10 cellular contexts compared by ENCODE assay signal in the genomic region with DNA sequence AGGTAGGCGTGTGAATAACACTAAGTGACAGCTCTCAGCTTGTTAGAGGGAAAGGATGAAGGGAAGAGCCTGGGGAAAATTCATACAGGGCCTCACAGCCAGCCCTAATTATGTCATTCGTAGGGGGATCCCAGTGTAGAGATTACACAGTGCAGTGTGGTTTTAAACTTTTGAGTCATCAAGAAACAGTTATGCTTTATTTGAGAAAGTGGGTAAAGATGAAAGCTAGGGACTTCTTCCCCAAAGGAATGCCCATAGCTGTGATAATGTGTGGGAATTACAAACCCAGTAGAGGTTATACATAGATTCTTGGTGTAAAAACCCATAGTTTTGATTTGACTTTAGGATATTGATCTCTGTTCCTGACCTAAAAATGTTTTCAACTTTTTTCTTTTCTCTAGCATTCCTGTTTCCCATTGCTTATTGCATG. TPM values are rescaled to one million over a fixed set of nuclear protein-coding genes. Genes with fewer than 3 reads are reported as not detected.
DNase-seq lines count a peak whose midpoint lies in the region; ATAC-seq and TF ChIP-seq lines count a peak whose summit lies in the region.
"Had no signal": no experiment of that assay in that cellular context is flagged by ENCODE, and none has a peak within 500 bp of the region (broad histone marks: within the 10 kb centered on the region; RNA-seq: fewer than 3 reads in every experiment).

No MANE protein-coding gene starts in this region.

- peak; percentile 39 for DNase-seq in stimulated activated CD4-positive, alpha-beta T cell treated with anti-CD3 and anti-CD28 coated beads, Interleukin-1b, Interleukin-23, amount 100 ng/mL, for 48 hours
- no peak for DNase-seq in stimulated activated CD4-positive, alpha-beta T cell treated with anti-CD3 and anti-CD28 coated beads, Interleukin-2, amount 100 ng/mL, for 48 hours
- peak; percentile 48 for DNase-seq in adipocyte (ENCODE audit: low read depth)
- DNase-seq in type B pancreatic cell (ENCODE audit: extremely low spot score, unreplicated experiment): no peak
- no peak for DNase-seq in endodermal cell
- no peak for DNase-seq in NCI-H526 (lab: John Stamatoyannopoulos, UW)
- DNase-seq: DMS153 had no signal

- H3K4me1 ChIP-seq in adipocyte (ENCODE audit: control insufficient read depth, insufficient read depth, low read length) (peaks cover 12% of the 10 kb centered on the region), endodermal cell (ENCODE audit: control insufficient read depth, insufficient read depth, low read length) (no peaks in the 10 kb centered on the region)

- no peaks in the 10 kb centered on the region for H3K27me3 ChIP-seq in adipocyte (replicated peaks; ENCODE audit: control insufficient read depth, insufficient read depth, low read length)
- no peaks in the 10 kb centered on the region for H3K27me3 ChIP-seq in endodermal cell (ENCODE audit: control insufficient read depth, insufficient read depth, low read length, poor library complexity, severe bottlenecking)

- ATAC-seq in HG03565 (IDR thresholded peaks at IDR 0.05; ENCODE audit: unreplicated experiment): peak; percentile 27
- no peak for ATAC-seq in GM21526 (IDR thresholded peaks at IDR 0.05; ENCODE audit: low FRiP score, unreplicated experiment)

- H3K9me3 ChIP-seq in adipocyte (ENCODE audit: control insufficient read depth, low read length): no peaks in the 10 kb centered on the region
- H3K9me3 ChIP-seq in endodermal cell (ENCODE audit: control insufficient read depth, low read length): no peaks in the 10 kb centered on the region

- H3K4me3 Mint-ChIP-seq in type B pancreatic cell: peak overlapping the region; percentile 65
- no peak overlapping the region for H3K4me3 Mint-ChIP-seq in endodermal cell
- H3K4me3 Mint-ChIP-seq: memory B cell had no signal

- H3K9ac ChIP-seq in adipocyte (ENCODE audit: low read length) (no peak overlapping the region), endodermal cell (ENCODE audit: extremely low read depth, low read length, poor library complexity, severe bottlenecking) (no peak overlapping the region)

- no peak overlapping the region for H3K4me3 ChIP-seq in adipocyte (ENCODE audit: low read length)
- no peak overlapping the region for H3K4me3 ChIP-seq in endodermal cell (ENCODE audit: low read length)

- no peak overlapping the region for H3K27ac ChIP-seq in endodermal cell (ENCODE audit: low read depth, low read length)

- H3K27ac Mint-ChIP-seq in type B pancreatic cell (no peak overlapping the region), endodermal cell (no peak overlapping the region)

- WGBS in endodermal cell (ENCODE audit: insufficient coverage in 1 of 2, insufficient read length in 1 of 2), 2 experiments: 90 to 95% methylated on average over 2 of the region's 2 CpGs

- H3K36me3 Mint-ChIP-seq in type B pancreatic cell (peaks cover 12% of the 10 kb centered on the region), endodermal cell (ENCODE audit: low read depth) (peaks cover 31% of the 10 kb centered on the region)

- H3K9me3 Mint-ChIP-seq in type B pancreatic cell: no peaks in the 10 kb centered on the region
- H3K9me3 Mint-ChIP-seq in endodermal cell: no peaks in the 10 kb centered on the region
- H3K9me3 Mint-ChIP-seq: memory B cell had no signal

- H3K27me3 Mint-ChIP-seq in type B pancreatic cell (no peaks in the 10 kb centered on the region), endodermal cell (ENCODE audit: insufficient read depth) (no peaks in the 10 kb centered on the region)
- H3K27me3 Mint-ChIP-seq: memory B cell had no signal

- no peaks in the 10 kb centered on the region for H3K36me3 ChIP-seq in adipocyte (ENCODE audit: control insufficient read depth, insufficient read depth, low read length, severe bottlenecking)
- peaks cover 22% of the 10 kb centered on the region for H3K36me3 ChIP-seq in endodermal cell (ENCODE audit: control insufficient read depth, insufficient read depth, low read length)

- TF ChIP-seq CTCF in type B pancreatic cell (conservative IDR thresholded peaks at IDR 0.05): no peak
- no peak for TF ChIP-seq CTCF in endodermal cell (conservative IDR thresholded peaks at IDR 0.05)

- H3K4me1 Mint-ChIP-seq in type B pancreatic cell (ENCODE audit: unreplicated experiment) (peaks cover 18% of the 10 kb centered on the region), endodermal cell (peaks cover 13% of the 10 kb centered on the region)

RNA-seq across cellular contexts. Expression of gene TTF2, which starts 1.9 kb away (rescaled TPM):
- 28.3 and 47.5 TPM in 2 replicates for total RNA-seq in type B pancreatic cell (ENCODE audit: low replicate concordance)
- total RNA-seq in endodermal cell: 10 to 100 TPM; 70.9 to 71.9 TPM
- polyA plus RNA-seq in endodermal cell (2013, experiment 1 of 2): 26.0 TPM
- 25.5 TPM for polyA plus RNA-seq in endodermal cell (2013, experiment 2 of 2)

RNA-seq across cellular contexts. Expression of gene TRIM45, which starts 59.5 kb away (rescaled TPM):
- total RNA-seq in type B pancreatic cell (ENCODE audit: low replicate concordance): 19.8 and 23.3 TPM in 2 replicates
- total RNA-seq in endodermal cell: 10 to 100 TPM; 13.4 to 16.5 TPM
- 34.2 TPM for polyA plus RNA-seq in endodermal cell (2013, experiment 1 of 2)
- polyA plus RNA-seq in endodermal cell (2013, experiment 2 of 2): 23.2 TPM

Comparison
In these comparisons a context has a peak if more than half of its experiments do, and no peak if none do; other contexts are left out.
1. DNase-seq: peak in stimulated activated CD4-positive, alpha-beta T cell treated with anti-CD3 and anti-CD28 coated beads, Interleukin-1b, Interleukin-23, amount 100 ng/mL, for 48 hours (single experiment) and adipocyte (single experiment); none in stimulated activated CD4-positive, alpha-beta T cell treated with anti-CD3 and anti-CD28 coated beads, Interleukin-2, amount 100 ng/mL, for 48 hours (0 of 2), type B pancreatic cell (single experiment), endodermal cell (single experiment) and NCI-H526 (0 of 2).